ENCODE assay signal across 8 cellular contexts in the genomic region with DNA sequence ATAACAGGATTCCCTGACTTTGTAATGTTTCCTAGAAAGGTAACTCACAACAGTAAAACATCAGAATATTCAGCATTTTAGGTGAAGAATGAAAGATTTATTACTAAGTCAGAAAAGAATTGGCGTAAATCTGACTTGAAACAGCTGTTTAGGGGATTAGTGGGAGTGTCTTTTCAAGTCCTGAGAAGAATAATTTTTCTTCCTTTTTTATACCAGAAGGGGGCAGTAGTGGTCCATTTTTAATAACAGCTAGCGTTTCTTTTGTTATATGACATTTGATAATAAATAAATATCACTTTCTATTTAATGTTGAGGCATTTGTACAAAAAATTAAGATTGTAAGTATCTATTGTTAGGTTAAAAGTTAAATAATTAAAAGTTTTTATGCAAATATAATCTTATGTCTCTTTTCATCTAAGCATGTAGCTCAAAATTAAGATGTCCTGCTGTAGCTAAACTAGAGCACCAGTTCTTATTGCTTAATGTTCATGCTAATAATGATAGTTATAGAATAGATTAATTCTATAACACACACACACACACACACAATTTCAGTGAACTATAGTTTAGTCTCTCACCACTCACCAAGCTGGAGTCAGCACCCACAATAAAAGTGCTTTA.
DNase-seq lines count a peak whose midpoint lies in the region; TF ChIP-seq lines count a peak whose summit lies in the region.

No MANE protein-coding gene starts in this region.

- H3K27me3 ChIP-seq in skeletal muscle satellite cell (ENCODE audit: control insufficient read depth, insufficient read depth, low read length) = peaks cover 5% of the 10 kb centered on the region

- peak overlapping the region; percentile 34 for H3K9ac ChIP-seq in skeletal muscle satellite cell (ENCODE audit: low read depth, low read length)

- POLR2A ChIA-PET in activated CD4-positive, alpha-beta memory T cell treated with anti-CD3 and anti-CD28 coated beads, Interleukin-2, amount 10 ng/mL, durations not matched to agents 7 days and 5 days (lab: Charles Lee) = no interaction called here

- no peak overlapping the region for H3K4me3 Mint-ChIP-seq in activated CD4-positive, alpha-beta memory T cell treated with anti-CD3 and anti-CD28 coated beads, Interleukin-2, amount 10 ng/mL, durations not matched to agents 7 days and 5 days
- H3K4me3 Mint-ChIP-seq in activated T-helper 2 cell treated with anti-CD3 and anti-CD28 coated beads, Interferon-gamma antibody, Interleukin-2, Interleukin-4, amounts not matched to agents 10 μg/mL and 5 μg/mL and 100 μg/mL, durations not matched to agents 14 hours and 24 hours and 36 hours (ENCODE audit: low read depth) = no peak overlapping the region

- in situ Hi-C loops in KBM-7 (cut with MboI; ENCODE audit: low pct_unique_long_range_greater_than_20kb, low sequenced_read_pairs) = no loop called here

- H3K36me3 Mint-ChIP-seq in activated CD4-positive, alpha-beta memory T cell treated with anti-CD3 and anti-CD28 coated beads, Interleukin-2, amount 10 ng/mL, durations not matched to agents 7 days and 5 days (ENCODE audit: low read depth) = no peaks in the 10 kb centered on the region
- no peaks in the 10 kb centered on the region for H3K36me3 Mint-ChIP-seq in activated T-helper 2 cell treated with anti-CD3 and anti-CD28 coated beads, Interferon-gamma antibody, Interleukin-2, Interleukin-4, amounts not matched to agents 10 μg/mL and 5 μg/mL and 100 μg/mL, durations not matched to agents 14 hours and 24 hours and 36 hours (ENCODE audit: low read depth)

- no peak overlapping the region for H3K27ac Mint-ChIP-seq in activated CD4-positive, alpha-beta memory T cell treated with anti-CD3 and anti-CD28 coated beads, Interleukin-2, amount 10 ng/mL, durations not matched to agents 7 days and 5 days
- no peak overlapping the region for H3K27ac Mint-ChIP-seq in activated T-helper 2 cell treated with anti-CD3 and anti-CD28 coated beads, Interferon-gamma antibody, Interleukin-2, Interleukin-4, amounts not matched to agents 10 μg/mL and 5 μg/mL and 100 μg/mL, durations not matched to agents 14 hours and 24 hours and 36 hours

- intact Hi-C loops in activated T-helper 2 cell treated with anti-CD3 and anti-CD28 coated beads, Interferon-gamma antibody, Interleukin-2, Interleukin-4, amounts not matched to agents 10 μg/mL and 5 μg/mL and 100 μg/mL, durations not matched to agents 14 hours and 24 hours and 36 hours (cut with micrococcal nuclease) = no loop called here

- peak overlapping the region; percentile 50 for H3K4me2 ChIP-seq in skeletal muscle satellite cell (ENCODE audit: low read length)

- H3K4me1 Mint-ChIP-seq in activated CD4-positive, alpha-beta memory T cell treated with anti-CD3 and anti-CD28 coated beads, Interleukin-2, amount 10 ng/mL, durations not matched to agents 7 days and 5 days = no peaks in the 10 kb centered on the region
- H3K4me1 Mint-ChIP-seq in activated T-helper 2 cell treated with anti-CD3 and anti-CD28 coated beads, Interferon-gamma antibody, Interleukin-2, Interleukin-4, amounts not matched to agents 10 μg/mL and 5 μg/mL and 100 μg/mL, durations not matched to agents 14 hours and 24 hours and 36 hours (ENCODE audit: low read depth) = no peaks in the 10 kb centered on the region

- no peaks in the 10 kb centered on the region for H3K9me3 ChIP-seq in skeletal muscle satellite cell (replicated peaks; ENCODE audit: low read length)

- no peaks in the 10 kb centered on the region for H3K36me3 ChIP-seq in skeletal muscle satellite cell (ENCODE audit: insufficient read depth, low read length)

- H3K27me3 Mint-ChIP-seq in activated CD4-positive, alpha-beta memory T cell treated with anti-CD3 and anti-CD28 coated beads, Interleukin-2, amount 10 ng/mL, durations not matched to agents 7 days and 5 days = no peaks in the 10 kb centered on the region
- H3K27me3 Mint-ChIP-seq in activated T-helper 2 cell treated with anti-CD3 and anti-CD28 coated beads, Interferon-gamma antibody, Interleukin-2, Interleukin-4, amounts not matched to agents 10 μg/mL and 5 μg/mL and 100 μg/mL, durations not matched to agents 14 hours and 24 hours and 36 hours (ENCODE audit: low read depth) = no peaks in the 10 kb centered on the region

- CTCF ChIA-PET in activated CD4-positive, alpha-beta memory T cell treated with anti-CD3 and anti-CD28 coated beads, Interleukin-2, amount 10 ng/mL, durations not matched to agents 7 days and 5 days (lab: Charles Lee) = interaction anchor here (0.5 to 2.8 kb wide), 12 partner anchors 9 to 288 kb away, joined by 3 to 9 read pairs (median 4); no protein-coding TSS in a partner anchor

- H3K27ac ChIP-seq in 22Rv1 = no peak overlapping the region

- DNase-seq in GM12865 (ENCODE audit: low read depth) (peak; percentile 44), KBM-7 (peak; percentile 70), RPMI8226 (peak; percentile 63), fibroblast of pulmonary artery (ENCODE audit: low read depth) (peak; percentile 64)
- no peak for DNase-seq in activated CD4-positive, alpha-beta memory T cell treated with anti-CD3 and anti-CD28 coated beads, Interleukin-2, amount 10 ng/mL, durations not matched to agents 7 days and 5 days
- no peak for DNase-seq in activated T-helper 2 cell treated with anti-CD3 and anti-CD28 coated beads, Interferon-gamma antibody, Interleukin-2, Interleukin-4, amounts not matched to agents 10 μg/mL and 5 μg/mL and 100 μg/mL, durations not matched to agents 14 hours and 24 hours and 36 hours (ENCODE audit: low spot score)

- peaks cover 4% of the 10 kb centered on the region for H3K4me1 ChIP-seq in skeletal muscle satellite cell (ENCODE audit: control insufficient read depth, insufficient read depth, low read length)

- H3K9me3 Mint-ChIP-seq in activated CD4-positive, alpha-beta memory T cell treated with anti-CD3 and anti-CD28 coated beads, Interleukin-2, amount 10 ng/mL, durations not matched to agents 7 days and 5 days = no peaks in the 10 kb centered on the region
- H3K9me3 Mint-ChIP-seq in activated T-helper 2 cell treated with anti-CD3 and anti-CD28 coated beads, Interferon-gamma antibody, Interleukin-2, Interleukin-4, amounts not matched to agents 10 μg/mL and 5 μg/mL and 100 μg/mL, durations not matched to agents 14 hours and 24 hours and 36 hours = no peaks in the 10 kb centered on the region

- H3K4me3 ChIP-seq in GM12865 (ENCODE audit: low read depth, low read length) (no peak overlapping the region), fibroblast of pulmonary artery (replicated peaks; ENCODE audit: low read depth, low read length) (no peak overlapping the region), skeletal muscle satellite cell (ENCODE audit: low read length) (no peak overlapping the region)

- TF ChIP-seq CTCF in 22Rv1 (IDR thresholded peaks at IDR 0.05) (peak; percentile 76), GM12865 (IDR thresholded peaks at IDR 0.05; ENCODE audit: insufficient read depth, low read depth, low read length, missing control alignments) (peak; percentile 47), fibroblast of pulmonary artery (IDR thresholded peaks at IDR 0.05; ENCODE audit: low read length, missing control alignments) (peak; percentile 51)

Comparison
In these comparisons a context has a peak if more than half of its experiments do, and no peak if none do; other contexts are left out.
1. DNase-seq: peak in GM12865 (single experiment), KBM-7 (single experiment), RPMI8226 (single experiment) and fibroblast of pulmonary artery (single experiment); none in activated CD4-positive, alpha-beta memory T cell treated with anti-CD3 and anti-CD28 coated beads, Interleukin-2, amount 10 ng/mL, durations not matched to agents 7 days and 5 days (single experiment) and activated T-helper 2 cell treated with anti-CD3 and anti-CD28 coated beads, Interferon-gamma antibody, Interleukin-2, Interleukin-4, amounts not matched to agents 10 μg/mL and 5 μg/mL and 100 μg/mL, durations not matched to agents 14 hours and 24 hours and 36 hours (single experiment).
2. Peak in every context shown above with its lines, with median percentiles within 50 percentile points of each other: CTCF ChIP-seq.